1 cellular context compared by ENCODE assay signal in the genomic region with DNA sequence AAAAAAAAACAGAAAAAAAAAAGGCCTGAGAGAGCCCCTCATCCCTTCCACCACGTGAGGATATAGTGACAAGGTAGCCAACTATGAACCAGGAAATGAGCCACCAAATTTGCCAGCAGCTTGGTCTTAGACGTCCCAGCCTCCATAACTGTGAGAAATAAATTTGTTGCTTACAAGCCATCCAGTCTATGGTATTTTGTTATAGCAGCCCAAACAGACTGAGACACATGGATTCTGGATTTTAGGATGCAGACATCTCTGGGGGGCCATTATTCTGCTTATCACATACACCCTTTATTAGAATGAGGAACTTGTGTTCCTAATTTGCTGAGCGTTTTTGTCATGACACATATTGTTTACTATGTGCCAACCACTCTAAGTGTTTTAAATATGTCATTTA.
TF ChIP-seq lines count a peak whose summit lies in the region.

No MANE protein-coding gene starts in this region.

TF ChIP-seq in HepG2, 621 proteins besides CTCF, POLR2A, EP300 and RAD21:
- TF ChIP-seq, protein P1, sequence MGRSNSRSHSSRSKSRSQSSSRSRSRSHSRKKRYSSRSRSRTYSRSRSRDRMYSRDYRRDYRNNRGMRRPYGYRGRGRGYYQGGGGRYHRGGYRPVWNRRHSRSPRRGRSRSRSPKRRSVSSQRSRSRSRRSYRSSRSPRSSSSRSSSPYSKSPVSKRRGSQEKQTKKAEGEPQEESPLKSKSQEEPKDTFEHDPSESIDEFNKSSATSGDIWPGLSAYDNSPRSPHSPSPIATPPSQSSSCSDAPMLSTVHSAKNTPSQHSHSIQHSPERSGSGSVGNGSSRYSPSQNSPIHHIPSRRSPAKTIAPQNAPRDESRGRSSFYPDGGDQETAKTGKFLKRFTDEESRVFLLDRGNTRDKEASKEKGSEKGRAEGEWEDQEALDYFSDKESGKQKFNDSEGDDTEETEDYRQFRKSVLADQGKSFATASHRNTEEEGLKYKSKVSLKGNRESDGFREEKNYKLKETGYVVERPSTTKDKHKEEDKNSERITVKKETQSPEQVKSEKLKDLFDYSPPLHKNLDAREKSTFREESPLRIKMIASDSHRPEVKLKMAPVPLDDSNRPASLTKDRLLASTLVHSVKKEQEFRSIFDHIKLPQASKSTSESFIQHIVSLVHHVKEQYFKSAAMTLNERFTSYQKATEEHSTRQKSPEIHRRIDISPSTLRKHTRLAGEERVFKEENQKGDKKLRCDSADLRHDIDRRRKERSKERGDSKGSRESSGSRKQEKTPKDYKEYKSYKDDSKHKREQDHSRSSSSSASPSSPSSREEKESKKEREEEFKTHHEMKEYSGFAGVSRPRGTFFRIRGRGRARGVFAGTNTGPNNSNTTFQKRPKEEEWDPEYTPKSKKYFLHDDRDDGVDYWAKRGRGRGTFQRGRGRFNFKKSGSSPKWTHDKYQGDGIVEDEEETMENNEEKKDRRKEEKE (IDR thresholded peaks at IDR 0.05): no peak
- TF ChIP-seq ELF3 (CRISPR knock-in tag; IDR thresholded peaks at IDR 0.05): peak; percentile 48; the same call in 1 of the 2 replicates
- peak; percentile 94 for TF ChIP-seq ZNF12 (CRISPR knock-in tag; IDR thresholded peaks at IDR 0.05)
- no peak for TF ChIP-seq ARNT2 (CRISPR knock-in tag; IDR thresholded peaks at IDR 0.05; ENCODE audit: low read depth)
- no peak for TF ChIP-seq ZNF33B (CRISPR knock-in tag; IDR thresholded peaks at IDR 0.05)
- no peak for TF ChIP-seq GTF3A (CRISPR knock-in tag; conservative IDR thresholded peaks at IDR 0.05)
- no peak for TF ChIP-seq MBD4 (IDR thresholded peaks at IDR 0.05; ENCODE audit: borderline replicate concordance, low read length)
- TF ChIP-seq ZNF17 (CRISPR knock-in tag; IDR thresholded peaks at IDR 0.05): no peak
- no peak for TF ChIP-seq MED8 (CRISPR knock-in tag; IDR thresholded peaks at IDR 0.05; ENCODE audit: insufficient replicate concordance)
- no peak for TF ChIP-seq NFRKB (IDR thresholded peaks at IDR 0.05)
- TF ChIP-seq, protein P2, sequence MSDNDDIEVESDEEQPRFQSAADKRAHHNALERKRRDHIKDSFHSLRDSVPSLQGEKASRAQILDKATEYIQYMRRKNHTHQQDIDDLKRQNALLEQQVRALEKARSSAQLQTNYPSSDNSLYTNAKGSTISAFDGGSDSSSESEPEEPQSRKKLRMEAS (IDR thresholded peaks at IDR 0.05): no peak
- no peak for TF ChIP-seq ZNF260 (CRISPR knock-in tag; IDR thresholded peaks at IDR 0.05; ENCODE audit: borderline replicate concordance, low read depth)
- no peak for TF ChIP-seq NR2F1 (CRISPR knock-in tag; IDR thresholded peaks at IDR 0.05)
